In the genomic region with DNA sequence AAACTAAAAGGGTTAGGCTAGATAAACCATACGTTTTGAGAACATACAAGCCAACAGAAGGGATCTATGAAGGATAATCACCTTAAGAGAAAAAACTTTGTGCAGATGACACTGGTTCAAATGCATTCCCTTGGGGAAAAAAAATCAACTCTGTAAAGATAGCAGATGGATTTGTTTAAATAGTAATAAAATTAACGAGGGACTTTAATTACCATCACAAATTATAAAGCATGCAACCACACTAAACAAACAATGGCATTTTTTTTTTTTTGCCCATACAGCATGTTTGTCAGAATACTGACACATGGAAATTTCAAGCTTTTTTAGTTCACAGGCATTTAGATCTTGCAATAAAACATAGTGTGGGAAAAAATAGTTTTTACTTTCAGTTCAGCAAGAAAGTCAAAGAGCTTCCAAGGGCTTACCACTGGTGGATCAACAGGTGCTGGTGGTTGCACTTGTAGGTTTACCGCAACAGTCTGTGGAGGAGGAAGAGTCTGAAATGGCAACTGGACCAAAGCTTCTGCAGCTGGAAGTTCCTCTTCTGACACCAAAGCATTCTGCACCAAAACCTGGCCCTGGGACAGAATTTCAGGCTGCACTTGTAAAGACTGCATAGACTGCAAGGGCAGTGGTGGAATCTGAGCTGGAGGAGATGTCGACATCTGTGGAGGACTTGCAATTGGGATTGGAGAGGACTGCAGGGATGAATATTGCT, we compare ENCODE assay signal across 9 cellular contexts. TPM values are rescaled to one million over a fixed set of nuclear protein-coding genes. Genes with fewer than 3 reads are reported as not detected.
DNase-seq lines count a peak whose midpoint lies in the region; ATAC-seq and TF ChIP-seq lines count a peak whose summit lies in the region.
"Had no signal": no experiment of that assay in that cellular context is flagged by ENCODE, and none has a peak within 500 bp of the region (broad histone marks: within the 10 kb centered on the region; RNA-seq: fewer than 3 reads in every experiment).

No MANE protein-coding gene starts in this region.

- no peaks in the 10 kb centered on the region for H3K27me3 ChIP-seq in BE2C

- CTCF ChIA-PET in activated B cell treated with CpG ODN at 0.5 μM for 24 hours (lab: Charles Lee): interaction anchor here (0.7 to 0.9 kb wide), 3 partner anchors 11 to 50 kb away, joined by 3 to 6 read pairs (median 3); no protein-coding TSS in a partner anchor

- H3K27ac Mint-ChIP-seq in activated B cell treated with CpG ODN at 0.5 μM for 24 hours: peak overlapping the region; percentile 71

- H3K36me3 ChIP-seq in BE2C: peaks cover 13% of the 10 kb centered on the region

- peak; percentile 81 for ATAC-seq in GM19468 (IDR thresholded peaks at IDR 0.05; ENCODE audit: extremely low read depth, unreplicated experiment)
- ATAC-seq in HG03457 (IDR thresholded peaks at IDR 0.05; ENCODE audit: unreplicated experiment): peak; percentile 80
- peak; percentile 69 for ATAC-seq in activated B cell treated with CpG ODN at 0.5 μM for 24 hours (ENCODE audit: low read depth)

- intact Hi-C loops in activated B cell treated with CpG ODN at 0.5 μM for 24 hours (cut with micrococcal nuclease): loop anchor here (2.0 to 5.0 kb wide), 2 partner anchors 16 to 36 kb away; no protein-coding TSS in a partner anchor

- no peak overlapping the region for H3K4me3 ChIP-seq in BE2C (ENCODE audit: low read depth, low read length)
- H3K4me3 ChIP-seq: skin epidermis had no signal

- no peaks in the 10 kb centered on the region for H3K9me3 ChIP-seq in BE2C

- POLR2A ChIA-PET in activated B cell treated with CpG ODN at 0.5 μM for 24 hours (lab: Charles Lee): interaction anchor here (0.5 to 2.2 kb wide), 8 partner anchors 16 to 161 kb away, joined by 3 to 9 read pairs (median 5); partner anchors contain the start of gene SEC62

- H3K27me3 Mint-ChIP-seq in activated B cell treated with CpG ODN at 0.5 μM for 24 hours: no peaks in the 10 kb centered on the region

- H3K4me1 Mint-ChIP-seq in activated B cell treated with CpG ODN at 0.5 μM for 24 hours: peaks cover 20% of the 10 kb centered on the region

- no peaks in the 10 kb centered on the region for H3K4me1 ChIP-seq in BE2C

- H3K36me3 Mint-ChIP-seq in activated B cell treated with CpG ODN at 0.5 μM for 24 hours (ENCODE audit: low read depth): peaks cover 53% of the 10 kb centered on the region

- DNase-seq in DMS 273 treated with DMSO at 0.1 percent for 48 hours (lab: John Stamatoyannopoulos, UW) (peak; percentile 16), activated B cell treated with CpG ODN at 0.5 μM for 24 hours (no peak), activated gamma-delta T cell treated with Interleukin-2 at 50 U/mL for 16 hours (no peak), LoVo (ENCODE audit: low spot score) (no peak), BE2C (no peak)
- DNase-seq in stimulated activated CD4-positive, alpha-beta T cell treated with anti-CD3 and anti-CD28 coated beads, Interleukin-4, amount 100 ng/mL, for 24 hours: no peak

- no peaks in the 10 kb centered on the region for H3K9me3 Mint-ChIP-seq in activated B cell treated with CpG ODN at 0.5 μM for 24 hours

- TF ChIP-seq CTCF in activated B cell treated with CpG ODN at 0.5 μM for 24 hours (IDR thresholded peaks at IDR 0.05): no peak
- TF ChIP-seq CTCF in BE2C (IDR thresholded peaks at IDR 0.05; ENCODE audit: low read depth, low read length): no peak

- H3K4me3 Mint-ChIP-seq in activated B cell treated with CpG ODN at 0.5 μM for 24 hours: peak overlapping the region; percentile 25

RNA-seq across cellular contexts. Expression of gene PHC3, which starts 53.1 kb away (rescaled TPM):
- 105 TPM in 2 replicates for total RNA-seq in activated B cell treated with CpG ODN at 0.5 μM for 24 hours
- 4.3 TPM for polyA plus RNA-seq in BE2C (2012; ENCODE audit: insufficient read depth, insufficient read length, low read depth)
